ENCODE assay signal across 8 cellular contexts in the genomic region with DNA sequence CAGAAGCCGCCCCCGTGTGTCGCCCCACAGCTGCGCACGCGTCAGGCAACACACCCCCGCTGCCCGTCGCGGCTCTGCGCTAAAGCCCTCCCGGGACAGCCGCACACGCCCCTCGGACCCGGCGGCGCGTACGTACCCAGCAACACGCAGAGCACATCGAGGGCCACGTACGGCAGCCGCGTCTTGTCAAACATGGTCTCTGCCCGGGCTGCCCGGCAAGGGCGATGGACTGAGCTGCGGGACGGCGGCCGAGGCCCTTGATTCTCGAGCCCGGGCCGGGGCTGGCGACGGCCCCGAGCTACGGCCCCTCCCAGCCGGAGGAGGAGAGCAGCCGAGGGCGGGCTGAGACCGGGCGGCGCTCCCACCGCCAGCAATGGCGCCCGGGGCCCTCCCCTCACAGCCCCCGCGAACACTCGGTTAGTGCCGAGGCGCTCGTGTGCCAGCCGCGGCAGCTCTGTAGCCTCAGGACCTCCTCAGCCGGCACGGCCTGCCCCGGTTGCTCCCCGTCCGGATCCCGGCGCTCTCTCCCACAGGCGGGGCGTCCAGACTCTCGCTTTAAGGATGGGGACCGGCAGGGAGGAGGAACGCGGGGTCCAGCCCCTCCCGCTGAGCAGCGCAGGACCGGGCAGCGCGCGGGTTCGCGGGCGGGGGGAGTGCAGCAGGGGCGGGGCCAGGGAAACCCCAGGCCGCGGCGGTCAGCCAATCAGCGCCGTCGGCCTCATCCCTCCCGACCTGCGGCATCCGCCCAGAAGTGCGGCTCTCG. TPM values are rescaled to one million over a fixed set of nuclear protein-coding genes. Genes with fewer than 3 reads are reported as not detected.
A peak's percentile ranks its signal among the peaks of the same experiment; 100 is the strongest.
DNase-seq lines count a peak whose midpoint lies in the region; ATAC-seq lines count a peak whose summit lies in the region.

Gene PLPP1 (minus strand): TSS at position 529 of the 763 bp plus-strand sequence. CDS start 335 bp downstream, at position 194.

- no peaks in the 10 kb centered on the region for H3K36me3 ChIP-seq in CD4-positive, alpha-beta memory T cell (ENCODE audit: insufficient read depth, low read length)
- no peaks in the 10 kb centered on the region for H3K36me3 ChIP-seq in endocrine pancreas (ENCODE audit: control insufficient read depth, insufficient read depth, low read length)

- peaks cover 0 to 1% of the 10 kb centered on the region in 2 donors for H3K36me3 Mint-ChIP-seq in CD4-positive, alpha-beta memory T cell

- H3K4me1 ChIP-seq in CD4-positive, alpha-beta memory T cell (ENCODE audit: insufficient read depth, low read length), result peaks cover 29% of the 10 kb centered on the region
- H3K4me1 ChIP-seq in endocrine pancreas (ENCODE audit: control insufficient read depth, insufficient read depth, low read length), result no peaks in the 10 kb centered on the region

- peak; percentile 83 to 91 (median 86) for DNase-seq in CD4-positive, alpha-beta memory T cell
- DNase-seq in NOMO-1 treated with DMSO at 0.1 percent for 48 hours (lab: John Stamatoyannopoulos, UW; ENCODE audit: unreplicated experiment), result peak; percentile 64
- peak; percentile 44 for DNase-seq in activated CD8-positive, alpha-beta memory T cell treated with anti-CD3 and anti-CD28 coated beads, Interleukin-2, amount 50 U/mL, for 1 hour (ENCODE audit: extremely low read depth)
- peak; percentile 96 for DNase-seq in mesenteric fat pad (ENCODE audit: low spot score)
- DNase-seq in stimulated activated CD8-positive, alpha-beta memory T cell treated with anti-CD3 and anti-CD28 coated beads, Interleukin-15, amount 100 ng/mL, for 24 hours (ENCODE audit: low read depth), result peak; percentile 62

- no peaks in the 10 kb centered on the region for H3K9me3 ChIP-seq in CD4-positive, alpha-beta memory T cell (ENCODE audit: control insufficient read depth in 1 of 2, low read length in 2 of 2)
- H3K9me3 ChIP-seq in endocrine pancreas (ENCODE audit: control insufficient read depth, low read length), result no peaks in the 10 kb centered on the region

- CTCF ChIA-PET in CD4-positive, alpha-beta memory T cell (lab: Charles Lee; ENCODE audit: partially characterized antibody), result no interaction called here

- H3K4me1 Mint-ChIP-seq in CD4-positive, alpha-beta memory T cell, result peaks cover 21 to 26% (median 23%) of the 10 kb centered on the region in 4 donors

- peak within 1 kb of the TSS; percentile 63 for H3K9ac ChIP-seq in endocrine pancreas (ENCODE audit: control insufficient read depth, insufficient read depth, low read length)

- POLR2A ChIA-PET in CD4-positive, alpha-beta memory T cell (lab: Charles Lee; ENCODE audit: partially characterized antibody), result interaction anchor here (0.6 to 1.6 kb wide), 2 partner anchors 227 to 494 kb away, joined by 3 to 4 read pairs; partner anchors contain the start of genes DHX29 and MTREX

- H3K27me3 Mint-ChIP-seq in CD4-positive, alpha-beta memory T cell, result no peaks in the 10 kb centered on the region

- peaks cover 0 to 1% (median 0%) of the 10 kb centered on the region in 8 donors for H3K9me3 Mint-ChIP-seq in CD4-positive, alpha-beta memory T cell

- intact Hi-C loops in CD4-positive, alpha-beta memory T cell (cut with micrococcal nuclease), result loop anchor here (2.0 to 5.0 kb wide), 2 partner anchors 178 to 362 kb away; partner anchors contain the start of genes CDC20B and SLC38A9

- ATAC-seq in GM19395 (IDR thresholded peaks at IDR 0.05; ENCODE audit: unreplicated experiment), result peak; percentile 79
- peak; percentile 56 for ATAC-seq in HG03558 (IDR thresholded peaks at IDR 0.05; ENCODE audit: extremely low read depth, unreplicated experiment)

- peak within 1 kb of the TSS; percentile 92 to 97 (median 94) for H3K4me3 Mint-ChIP-seq in CD4-positive, alpha-beta memory T cell

- H3K4me3 ChIP-seq in CD4-positive, alpha-beta memory T cell (ENCODE audit: low read length in 2 of 2), result peak within 1 kb of the TSS; percentile 44 to 80
- peak within 1 kb of the TSS; percentile 79 for H3K4me3 ChIP-seq in endocrine pancreas (ENCODE audit: control insufficient read depth, insufficient read depth, low read length)

- peak within 1 kb of the TSS; percentile 90 to 96 (median 94) for H3K27ac Mint-ChIP-seq in CD4-positive, alpha-beta memory T cell

- H3K27me3 ChIP-seq in CD4-positive, alpha-beta memory T cell (ENCODE audit: insufficient read depth, low read length), result no peaks in the 10 kb centered on the region
- no peaks in the 10 kb centered on the region for H3K27me3 ChIP-seq in endocrine pancreas (ENCODE audit: control insufficient read depth, insufficient read depth, low read length)

- peak within 1 kb of the TSS; percentile 73 for H3K27ac ChIP-seq in CD4-positive, alpha-beta memory T cell (ENCODE audit: low read depth, low read length)

RNA-seq across cellular contexts. Expression of gene PLPP1, which starts in this region (rescaled TPM):
- 1 to 10 TPM; 6.1 to 6.8 TPM for total RNA-seq in CD4-positive, alpha-beta memory T cell
- polyA plus RNA-seq in CD4-positive, alpha-beta memory T cell, result 10 to 100 TPM; 10.3 to 12.4 TPM
- total RNA-seq in mesenteric fat pad, result 304 TPM

Comparison
In these comparisons a context has a peak if more than half of its experiments do, and no peak if none do; other contexts are left out.
1. Peak in every context shown above with its lines: DNase-seq, ATAC-seq, H3K4me3 ChIP-seq and H3K27ac ChIP-seq.
2. RNA of gene PLPP1 (total RNA-seq): 304 TPM in mesenteric fat pad (single experiment); 6.1 to 6.8 TPM in CD4-positive, alpha-beta memory T cell; every median in the first group is over 10 times any median in the second.
3. DNase-seq: peak in every context shown above with its lines; median percentile 96 in mesenteric fat pad; 86 in CD4-positive, alpha-beta memory T cell; 64 in NOMO-1 treated with DMSO at 0.1 percent for 48 hours; 62 in stimulated activated CD8-positive, alpha-beta memory T cell treated with anti-CD3 and anti-CD28 coated beads, Interleukin-15, amount 100 ng/mL, for 24 hours; 44 in activated CD8-positive, alpha-beta memory T cell treated with anti-CD3 and anti-CD28 coated beads, Interleukin-2, amount 50 U/mL, for 1 hour.